ENCODE assay signal across 31 cellular contexts in genomic region chr3:183087184-183087583, GRCh38.
"Had no signal": no experiment of that assay in that cellular context is flagged by ENCODE, and none has a peak within 500 bp of the region (broad histone marks: within the 10 kb centered on the region; RNA-seq: fewer than 3 reads in every experiment).

No MANE protein-coding gene starts in this region.

- H3K9me3 ChIP-seq: ovary, psoas muscle, spleen, suprapubic skin, testis, tibial artery, transverse colon, upper lobe of right lung, uterus had no signal

- H3K36me3 ChIP-seq: ovary, uterus had no signal

- H3K27ac ChIP-seq: ovary, parathyroid adenoma, psoas muscle, skin epidermis, spleen, suprapubic skin, testis, tibial artery, transverse colon, upper lobe of right lung, uterus had no signal

- H3K4me1 Mint-ChIP-seq: nephron; stimulated activated memory B cell treated with anti-CD40 and anti-IgM and Interleukin-4, amounts not matched to agents 10 μg/mL and 1 μg/mL and 100 μg/mL, for 72 hours had no signal

- H3K4me3 ChIP-seq: ovary, psoas muscle, skin epidermis, smooth muscle cell, spleen, suprapubic skin, testis, tibial artery, transverse colon, upper lobe of right lung, uterus had no signal

- H3K4me1 ChIP-seq: parathyroid adenoma, psoas muscle, spleen, suprapubic skin, testis, tibial artery, transverse colon, upper lobe of right lung, uterus had no signal

- H3K27me3 Mint-ChIP-seq: naive thymus-derived CD4-positive, alpha-beta T cell; progenitor cell of endocrine pancreas; stimulated activated memory B cell treated with anti-CD40 and anti-IgM and Interleukin-4, amounts not matched to agents 10 μg/mL and 1 μg/mL and 100 μg/mL, for 72 hours; stimulated activated naive CD8-positive, alpha-beta T cell treated with anti-CD3 and anti-CD28 coated beads, Interleukin-15, amount 100 ng/mL, for 72 hours; type B pancreatic cell had no signal

- DNase-seq: naive thymus-derived CD4-positive, alpha-beta T cell; natural killer cell; occipital lobe; ovary; posterior cingulate gyrus; psoas muscle; right cardiac atrium; spleen; stimulated activated CD4-positive, alpha-beta T cell treated with anti-CD3 and anti-CD28 coated beads, Interleukin-12 subunit alpha, Interleukin-12 subunit beta, amount 100 ng/mL, for 4 hours; stimulated activated CD4-positive, alpha-beta T cell treated with anti-CD3 and anti-CD28 coated beads, Interleukin-1b, Interleukin-23, amount 100 ng/mL, for 48 hours; stimulated activated CD4-positive, alpha-beta T cell treated with anti-CD3 and anti-CD28 coated beads, Interleukin-4, amount 100 ng/mL, for 1 hour; stimulated activated CD4-positive, alpha-beta T cell treated with anti-CD3 and anti-CD28 coated beads, Interleukin-4, amount 100 ng/mL, for 4 hours; stimulated activated CD8-positive, alpha-beta memory T cell treated with anti-CD3 and anti-CD28 coated beads, Interleukin-4, amount 100 ng/mL, for 48 hours; stimulated activated naive CD4-positive, alpha-beta T cell; stimulated activated naive CD8-positive, alpha-beta T cell treated with anti-CD3 and anti-CD28 coated beads, Interleukin-15, amount 100 ng/mL, for 72 hours; stimulated activated naive CD8-positive, alpha-beta T cell treated with anti-CD3 and anti-CD28 coated beads, Interleukin-15, Interleukin-2, amounts not matched to agents 100 U/mL and 50 U/mL, for 24 hours; substantia nigra; testis; tibial artery; transverse colon; upper lobe of right lung; uterus had no signal

- H3K9me3 Mint-ChIP-seq: naive thymus-derived CD4-positive, alpha-beta T cell; natural killer cell; nephron; stimulated activated memory B cell treated with anti-CD40 and anti-IgM and Interleukin-4, amounts not matched to agents 10 μg/mL and 1 μg/mL and 100 μg/mL, for 72 hours; stimulated activated naive CD8-positive, alpha-beta T cell treated with anti-CD3 and anti-CD28 coated beads, Interleukin-15, amount 100 ng/mL, for 72 hours; type B pancreatic cell had no signal

- H3K27me3 ChIP-seq: ovary, spleen, suprapubic skin, testis, tibial artery, transverse colon, upper lobe of right lung, uterus had no signal

- H3K27ac Mint-ChIP-seq: naive thymus-derived CD4-positive, alpha-beta T cell; natural killer cell; nephron; progenitor cell of endocrine pancreas; stimulated activated memory B cell treated with anti-CD40 and anti-IgM and Interleukin-4, amounts not matched to agents 10 μg/mL and 1 μg/mL and 100 μg/mL, for 72 hours; type B pancreatic cell had no signal

- H2AFZ ChIP-seq: parathyroid adenoma had no signal

- ATAC-seq: naive thymus-derived CD4-positive, alpha-beta T cell; natural killer cell; psoas muscle; right cardiac atrium; sciatic nerve; stimulated activated memory B cell treated with anti-CD40 and anti-IgM and Interleukin-4, amounts not matched to agents 10 μg/mL and 1 μg/mL and 100 μg/mL, for 72 hours; stimulated activated naive CD8-positive, alpha-beta T cell treated with anti-CD3 and anti-CD28 coated beads, Interleukin-15, amount 100 ng/mL, for 72 hours; stimulated activated naive CD8-positive, alpha-beta T cell treated with anti-CD3 and anti-CD28 coated beads, Interleukin-15, Interleukin-2, amounts not matched to agents 100 U/mL and 50 U/mL, for 24 hours; upper lobe of right lung had no signal

- H3K9ac ChIP-seq: parathyroid adenoma had no signal

- H3K4me3 Mint-ChIP-seq: naive thymus-derived CD4-positive, alpha-beta T cell; natural killer cell; nephron; stimulated activated memory B cell treated with anti-CD40 and anti-IgM and Interleukin-4, amounts not matched to agents 10 μg/mL and 1 μg/mL and 100 μg/mL, for 72 hours; stimulated activated naive CD8-positive, alpha-beta T cell treated with anti-CD3 and anti-CD28 coated beads, Interleukin-15, amount 100 ng/mL, for 72 hours; type B pancreatic cell had no signal

- H3K4me2 ChIP-seq: smooth muscle cell had no signal
